In the genomic region with DNA sequence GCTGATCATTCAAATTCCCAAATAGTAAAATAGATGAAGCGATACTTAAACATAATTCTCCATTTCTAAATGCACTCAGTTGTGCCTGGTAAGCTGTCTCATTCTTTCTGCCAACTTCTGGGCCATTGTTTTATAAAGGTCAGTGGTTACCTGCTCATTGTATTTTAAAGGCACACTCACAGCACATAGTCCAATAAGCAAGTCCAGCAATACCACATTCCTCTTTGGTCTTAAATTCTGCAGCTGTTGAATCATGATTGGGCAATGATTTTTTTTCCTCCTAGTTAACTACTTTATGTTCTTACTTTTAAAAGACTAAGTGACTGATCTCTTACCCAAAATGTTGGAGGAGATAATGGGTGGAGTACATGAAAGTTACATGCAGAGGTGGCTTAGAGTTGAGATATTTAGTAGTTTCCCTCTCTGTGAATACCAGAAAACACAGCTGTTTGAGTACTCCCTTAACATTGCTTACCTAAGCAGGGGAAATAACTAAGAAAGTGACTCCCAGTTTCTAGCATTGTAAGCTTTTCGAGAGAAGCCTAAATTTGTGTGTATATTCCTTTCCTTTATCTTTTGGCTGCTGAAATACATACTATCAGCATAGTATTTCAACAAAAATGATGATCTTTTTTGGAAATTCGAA, we compare ENCODE assay signal across 21 cellular contexts.
A peak's percentile ranks its signal among the peaks of the same experiment; 100 is the strongest.
DNase-seq lines count a peak whose midpoint lies in the region; ATAC-seq and TF ChIP-seq lines count a peak whose summit lies in the region.
"Had no signal": no experiment of that assay in that cellular context is flagged by ENCODE, and none has a peak within 500 bp of the region (broad histone marks: within the 10 kb centered on the region; RNA-seq: fewer than 3 reads in every experiment).

No MANE protein-coding gene starts in this region.

- intact Hi-C loops in aorta (cut with DNase I) = no loop called here
- intact Hi-C loops in activated CD8-positive, alpha-beta T cell treated with anti-CD3 and anti-CD28 coated beads for 36 hours (cut with micrococcal nuclease) = no loop called here

- DNase-seq in HPDE6-E6E7 (ENCODE audit: extremely low spot score) (peak; percentile 31), RWPE2 (ENCODE audit: low spot score) (no peak), fibroblast of mammary gland (ENCODE audit: low read depth) (peak; percentile 58), renal cortical epithelial cell (ENCODE audit: low read depth) (peak; percentile 95), aorta (no peak), MG63 (no peak)
- no peak for DNase-seq in activated CD8-positive, alpha-beta T cell treated with anti-CD3 and anti-CD28 coated beads for 36 hours
- DNase-seq: activated CD4-positive, alpha-beta T cell treated with anti-CD3 and anti-CD28 coated beads for 36 hours; dorsolateral prefrontal cortex; left ventricle myocardium superior; NCI-H146; NCI-H446; T-helper 9 cell; upper lobe of right lung had no signal

- no peaks in the 10 kb centered on the region for H3K27me3 ChIP-seq in RWPE2 (ENCODE audit: insufficient read depth, poor library complexity, severe bottlenecking)
- H3K27me3 ChIP-seq in aorta (ENCODE audit: control insufficient read depth in 1 of 2, insufficient read depth in 2 of 2, low read length in 1 of 2) = no peaks in the 10 kb centered on the region
- H3K27me3 ChIP-seq in MG63 = no peaks in the 10 kb centered on the region
- H3K27me3 ChIP-seq: dorsolateral prefrontal cortex, foreskin keratinocyte, SJSA1, upper lobe of right lung had no signal

- H3K4me1 ChIP-seq in RWPE2 (ENCODE audit: insufficient read depth, poor library complexity, severe bottlenecking) (peaks cover 35% of the 10 kb centered on the region), aorta (ENCODE audit: control insufficient read depth in 1 of 2, insufficient read depth in 2 of 2, low read length in 2 of 2) (peaks cover 0 to 6% of the 10 kb centered on the region in 2 donors)
- H3K4me1 ChIP-seq: SJSA1 had no signal

- H3K36me3 Mint-ChIP-seq in activated CD8-positive, alpha-beta T cell treated with anti-CD3 and anti-CD28 coated beads for 36 hours (ENCODE audit: low read depth) = peaks cover 2% of the 10 kb centered on the region
- H3K36me3 Mint-ChIP-seq: CD14-positive monocyte; stimulated activated effector memory CD8-positive, alpha-beta T cell treated with anti-CD3 and anti-CD28 coated beads, Interleukin-12 subunit alpha, Interleukin-12 subunit beta, amount 100 ng/mL, for 72 hours had no signal

- no peaks in the 10 kb centered on the region for H3K36me3 ChIP-seq in RWPE2 (ENCODE audit: low read depth)
- no peaks in the 10 kb centered on the region for H3K36me3 ChIP-seq in aorta (ENCODE audit: control insufficient read depth in 1 of 2, insufficient read depth in 2 of 2, low read length in 1 of 2)
- no peaks in the 10 kb centered on the region for H3K36me3 ChIP-seq in MG63
- H3K36me3 ChIP-seq: SJSA1, upper lobe of right lung had no signal

- ATAC-seq in RWPE2 (ENCODE audit: low read depth) = peak; percentile 72
- no peak for ATAC-seq in HG03460 (IDR thresholded peaks at IDR 0.05; ENCODE audit: unreplicated experiment)
- no peak for ATAC-seq in aorta (ENCODE audit: low FRiP score)
- ATAC-seq in activated CD8-positive, alpha-beta T cell treated with anti-CD3 and anti-CD28 coated beads for 36 hours = no peak
- ATAC-seq: activated CD4-positive, alpha-beta T cell treated with anti-CD3 and anti-CD28 coated beads for 36 hours; foreskin keratinocyte; left ventricle myocardium superior; stimulated activated effector memory CD8-positive, alpha-beta T cell treated with anti-CD3 and anti-CD28 coated beads, Interleukin-12 subunit alpha, Interleukin-12 subunit beta, amount 100 ng/mL, for 72 hours; upper lobe of right lung had no signal

- no peak overlapping the region for H3K4me3 Mint-ChIP-seq in activated CD8-positive, alpha-beta T cell treated with anti-CD3 and anti-CD28 coated beads for 36 hours
- H3K4me3 Mint-ChIP-seq: activated CD4-positive, alpha-beta T cell treated with anti-CD3 and anti-CD28 coated beads for 36 hours; brain; CD14-positive monocyte; stimulated activated effector memory CD8-positive, alpha-beta T cell treated with anti-CD3 and anti-CD28 coated beads, Interleukin-12 subunit alpha, Interleukin-12 subunit beta, amount 100 ng/mL, for 72 hours had no signal

- H3K4me3 ChIP-seq in RWPE2 (ENCODE audit: severe bottlenecking) = no peak overlapping the region
- no peak overlapping the region for H3K4me3 ChIP-seq in fibroblast of mammary gland (ENCODE audit: control insufficient read depth, low read depth, low read length)
- H3K4me3 ChIP-seq in aorta (ENCODE audit: low read length in 2 of 2) = no peak overlapping the region
- H3K4me3 ChIP-seq in MG63 = no peak overlapping the region
- H3K4me3 ChIP-seq: dorsolateral prefrontal cortex, SJSA1, smooth muscle cell, upper lobe of right lung had no signal

- CTCF ChIA-PET in activated CD8-positive, alpha-beta T cell treated with anti-CD3 and anti-CD28 coated beads for 36 hours (lab: Charles Lee) = interaction anchor here (1.1 to 1.2 kb wide), 3 partner anchors 22 to 103 kb away, joined by 3 to 6 read pairs (median 3); no protein-coding TSS in a partner anchor

- POLR2A ChIA-PET in activated CD8-positive, alpha-beta T cell treated with anti-CD3 and anti-CD28 coated beads for 36 hours (lab: Charles Lee) = no interaction called here

- H3K27ac ChIP-seq in RWPE2 (ENCODE audit: poor library complexity, severe bottlenecking) (peak overlapping the region; percentile 7), aorta (ENCODE audit: low read depth in 1 of 2, low read length in 2 of 2) (no peak overlapping the region)
- H3K27ac ChIP-seq: dorsolateral prefrontal cortex, foreskin keratinocyte, SJSA1, upper lobe of right lung had no signal

- no peaks in the 10 kb centered on the region for H3K9me3 ChIP-seq in RWPE2 (ENCODE audit: severe bottlenecking)
- no peaks in the 10 kb centered on the region for H3K9me3 ChIP-seq in aorta (ENCODE audit: control insufficient read depth, low read length)
- H3K9me3 ChIP-seq in MG63 = no peaks in the 10 kb centered on the region
- H3K9me3 ChIP-seq: SJSA1, upper lobe of right lung had no signal

- no peak overlapping the region for H3K27ac Mint-ChIP-seq in activated CD8-positive, alpha-beta T cell treated with anti-CD3 and anti-CD28 coated beads for 36 hours
- H3K27ac Mint-ChIP-seq: activated CD4-positive, alpha-beta T cell treated with anti-CD3 and anti-CD28 coated beads for 36 hours; brain; CD14-positive monocyte; stimulated activated effector memory CD8-positive, alpha-beta T cell treated with anti-CD3 and anti-CD28 coated beads, Interleukin-12 subunit alpha, Interleukin-12 subunit beta, amount 100 ng/mL, for 72 hours had no signal

- WGBS in aorta, 2 donors = 80 to 90% methylated on average over 3 of the region's 3 CpGs

- H3K9me3 Mint-ChIP-seq in activated CD8-positive, alpha-beta T cell treated with anti-CD3 and anti-CD28 coated beads for 36 hours = peaks cover 2% of the 10 kb centered on the region
- H3K9me3 Mint-ChIP-seq: CD14-positive monocyte; stimulated activated effector memory CD8-positive, alpha-beta T cell treated with anti-CD3 and anti-CD28 coated beads, Interleukin-12 subunit alpha, Interleukin-12 subunit beta, amount 100 ng/mL, for 72 hours had no signal

- no peaks in the 10 kb centered on the region for H3K27me3 Mint-ChIP-seq in activated CD8-positive, alpha-beta T cell treated with anti-CD3 and anti-CD28 coated beads for 36 hours
- H3K27me3 Mint-ChIP-seq: activated CD4-positive, alpha-beta T cell treated with anti-CD3 and anti-CD28 coated beads for 36 hours; brain had no signal

- TF ChIP-seq CTCF in RWPE2 (IDR thresholded peaks at IDR 0.05; ENCODE audit: poor library complexity, severe bottlenecking) (no peak), fibroblast of mammary gland (conservative IDR thresholded peaks at IDR 0.05; ENCODE audit: control insufficient read depth, insufficient read depth, low read depth, low read length) (no peak)
- no peak for TF ChIP-seq CTCF in activated CD8-positive, alpha-beta T cell treated with anti-CD3 and anti-CD28 coated beads for 36 hours (IDR thresholded peaks at IDR 0.05)

- H3K4me1 Mint-ChIP-seq in activated CD8-positive, alpha-beta T cell treated with anti-CD3 and anti-CD28 coated beads for 36 hours (ENCODE audit: low read depth) = peaks cover 47% of the 10 kb centered on the region
- H3K4me1 Mint-ChIP-seq: brain had no signal

Comparison
In these comparisons a context has a peak if more than half of its experiments do, and no peak if none do; other contexts are left out.
1. DNase-seq: peak in HPDE6-E6E7 (single experiment), fibroblast of mammary gland (single experiment) and renal cortical epithelial cell (single experiment); none in RWPE2 (single experiment), aorta (0 of 2), activated CD8-positive, alpha-beta T cell treated with anti-CD3 and anti-CD28 coated beads for 36 hours (single experiment) and MG63 (single experiment).